8 cellular contexts compared by ENCODE assay signal in genomic region chr17:4375039-4375748, GRCh38. TPM values are rescaled to one million over a fixed set of nuclear protein-coding genes. Genes with fewer than 3 reads are reported as not detected.
DNase-seq lines count a peak whose midpoint lies in the region; ATAC-seq and TF ChIP-seq lines count a peak whose summit lies in the region.

No MANE protein-coding gene starts in this region.

- no peaks in the 10 kb centered on the region for H3K9me3 Mint-ChIP-seq in activated CD4-positive, alpha-beta T cell treated with anti-CD3 and anti-CD28 coated beads for 36 hours (ENCODE audit: low read depth)

- H3K27ac Mint-ChIP-seq in activated CD4-positive, alpha-beta T cell treated with anti-CD3 and anti-CD28 coated beads for 36 hours, result peak overlapping the region; percentile 80

- H3K4me3 Mint-ChIP-seq in activated CD4-positive, alpha-beta T cell treated with anti-CD3 and anti-CD28 coated beads for 36 hours, result peak overlapping the region; percentile 29

- no peaks in the 10 kb centered on the region for H3K27me3 ChIP-seq in colonic mucosa

- H3K9me3 ChIP-seq in colonic mucosa, result no peaks in the 10 kb centered on the region

- no peak overlapping the region for H3K27ac ChIP-seq in colonic mucosa

- H3K4me3 ChIP-seq in colonic mucosa, result no peak overlapping the region

- intact Hi-C loops in activated CD4-positive, alpha-beta T cell treated with anti-CD3 and anti-CD28 coated beads for 36 hours (cut with DNase I, micrococcal nuclease), result loop anchor here (1.0 kb wide), 3 partner anchors 9 to 21 kb away; partner anchors contain the start of gene UBE2G1 (in 1 of the 2)
- intact Hi-C loops in colonic mucosa (cut with DNase I), result no loop called here

- CTCF ChIA-PET in activated CD4-positive, alpha-beta T cell treated with anti-CD3 and anti-CD28 coated beads for 36 hours (lab: Charles Lee), result interaction anchor here (0.6 to 1.2 kb wide), 3 partner anchors 21 to 289 kb away, joined by 3 read pairs; no protein-coding TSS in a partner anchor

- peaks cover 21% of the 10 kb centered on the region for H3K4me1 Mint-ChIP-seq in activated CD4-positive, alpha-beta T cell treated with anti-CD3 and anti-CD28 coated beads for 36 hours

- peak; percentile 85 for DNase-seq in activated CD4-positive, alpha-beta T cell treated with anti-CD3 and anti-CD28 coated beads for 36 hours
- DNase-seq in activated CD4-positive, alpha-beta T cell treated with anti-CD3 and anti-CD28 coated beads for 1 hour, result no peak
- peak; percentile 81 to 85 for DNase-seq in activated T-cell treated with anti-CD3 and anti-CD28 coated beads, Interleukin-2, amount 50 U/mL, for 48 hours
- peak; percentile 43 to 61 for DNase-seq in stimulated activated CD8-positive, alpha-beta memory T cell treated with anti-CD3 and anti-CD28 coated beads, Interleukin-2, amount 100 ng/mL, for 48 hours (ENCODE audit: low read depth in 2 of 2)
- DNase-seq in NCI-H146 (lab: John Stamatoyannopoulos, UW) (no peak), colonic mucosa (no peak), C1 segment of cervical spinal cord (lab: John Stamatoyannopoulos, UW) (no peak)

- no peaks in the 10 kb centered on the region for H3K36me3 Mint-ChIP-seq in activated CD4-positive, alpha-beta T cell treated with anti-CD3 and anti-CD28 coated beads for 36 hours (ENCODE audit: low read depth)

- H3K36me3 ChIP-seq in colonic mucosa, result no peaks in the 10 kb centered on the region

- POLR2A ChIA-PET in activated CD4-positive, alpha-beta T cell treated with anti-CD3 and anti-CD28 coated beads for 36 hours (lab: Charles Lee), result no interaction called here

- peak; percentile 92 for ATAC-seq in activated CD4-positive, alpha-beta T cell treated with anti-CD3 and anti-CD28 coated beads for 36 hours
- peak; percentile 76 for ATAC-seq in HG03175 (IDR thresholded peaks at IDR 0.05; ENCODE audit: unreplicated experiment)

- H3K9ac ChIP-seq in colonic mucosa (ENCODE audit: low read depth in 2 of 2, low read length in 2 of 2), result no peak overlapping the region

- H3K4me1 ChIP-seq in colonic mucosa, result no peaks in the 10 kb centered on the region

- H3K27me3 Mint-ChIP-seq in activated CD4-positive, alpha-beta T cell treated with anti-CD3 and anti-CD28 coated beads for 36 hours, result no peaks in the 10 kb centered on the region

- TF ChIP-seq CTCF in colonic mucosa (IDR thresholded peaks at IDR 0.05), result no peak

RNA-seq across cellular contexts. Expression of gene UBE2G1, which starts 8.7 kb away (rescaled TPM):
- total RNA-seq in activated CD4-positive, alpha-beta T cell treated with anti-CD3 and anti-CD28 coated beads for 36 hours, result 10 to 100 TPM; 51.0 to 52.9 TPM
- total RNA-seq in colonic mucosa, result 10 to 100 TPM; 67.3 to 70.1 TPM

RNA-seq across cellular contexts. Expression of gene SPNS3, which starts 58.5 kb away (rescaled TPM):
- total RNA-seq in activated CD4-positive, alpha-beta T cell treated with anti-CD3 and anti-CD28 coated beads for 36 hours, result 1 to 10 TPM; 6.4 to 8.4 TPM
- total RNA-seq in colonic mucosa, result 1 to 10 TPM in 1 of 2 donors, under 1 TPM in 1; 0.90 to 1.0 TPM

Comparison
In these comparisons a context has a peak if more than half of its experiments do, and no peak if none do; other contexts are left out.
1. DNase-seq: peak in activated CD4-positive, alpha-beta T cell treated with anti-CD3 and anti-CD28 coated beads for 36 hours (single experiment), activated T-cell treated with anti-CD3 and anti-CD28 coated beads, Interleukin-2, amount 50 U/mL, for 48 hours (2 of 2) and stimulated activated CD8-positive, alpha-beta memory T cell treated with anti-CD3 and anti-CD28 coated beads, Interleukin-2, amount 100 ng/mL, for 48 hours (2 of 2); none in activated CD4-positive, alpha-beta T cell treated with anti-CD3 and anti-CD28 coated beads for 1 hour (single experiment), NCI-H146 (single experiment), colonic mucosa (single experiment) and C1 segment of cervical spinal cord (0 of 14).